Comparison of ENCODE assay signal across 29 cellular contexts in the genomic region with DNA sequence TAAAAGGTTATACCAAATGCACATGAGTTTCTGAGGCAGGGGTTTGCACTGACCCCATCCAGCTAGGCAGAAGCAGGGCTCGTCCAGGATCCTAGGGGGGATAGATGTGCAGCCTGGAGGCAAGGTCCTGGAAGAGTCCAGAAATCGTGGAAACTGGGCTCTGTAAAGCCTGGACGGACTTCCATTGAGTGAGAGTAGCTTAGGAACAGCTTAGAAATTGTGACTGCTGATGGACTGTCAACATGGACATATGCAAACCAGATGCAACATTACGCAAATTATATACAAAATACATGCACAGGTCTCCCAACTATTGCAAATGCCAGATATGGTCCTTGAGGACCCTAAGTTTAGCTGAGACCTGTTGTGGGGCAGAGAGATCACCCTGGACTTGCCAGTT.
"Had no signal": no experiment of that assay in that cellular context is flagged by ENCODE, and none has a peak within 500 bp of the region (broad histone marks: within the 10 kb centered on the region; RNA-seq: fewer than 3 reads in every experiment).

No MANE protein-coding gene starts in this region.

- DNase-seq: activated B cell treated with CpG ODN at 0.5 μM for 24 hours; activated CD4-positive, alpha-beta T cell treated with anti-CD3 and anti-CD28 coated beads for 1 hour; activated CD4-positive, alpha-beta T cell treated with anti-CD3 and anti-CD28 coated beads, Interleukin-2, amount 10 ng/mL, durations not matched to agents 24 days and 14 days; activated CD4-positive, alpha-beta T cell treated with anti-CD3 and anti-CD28 coated beads, Interleukin-2, amount 50 U/mL, for 48 hours; activated CD8-positive, alpha-beta memory T cell treated with anti-CD3 and anti-CD28 coated beads, Interleukin-2, amount 10 ng/mL, durations not matched to agents 7 days and 5 days; activated effector memory CD4-positive, alpha-beta T cell treated with Interleukin-2 at 50 U/mL for 16 hours; activated naive CD4-positive, alpha-beta T cell treated with Interleukin-2 at 50 U/mL for 16 hours; activated naive CD8-positive, alpha-beta T cell treated with anti-CD3 and anti-CD28 coated beads, Interleukin-2, amount 50 U/mL, for 24 hours; activated T-cell treated with anti-CD3 and anti-CD28 coated beads, Interleukin-2, amount 50 U/mL, for 24 hours; amygdala; MG63; NCI-H1105; NCI-H1436; NCI-H1694 treated with DMSO at 0.1 percent for 48 hours; NCI-H2029 treated with DMSO at 0.1 percent for 48 hours; NCI-H345; NCI-H510A; NCI-H82; NK-92 treated with Interleukin-12 subunit alpha and Interleukin-12 subunit beta, amount 100 ng/mL, for 24 hours; OCI-M1; RPMI8226; T-cell; T-helper 2 cell; T1000 had no signal

- H3K4me3 Mint-ChIP-seq: activated B cell treated with CpG ODN at 0.5 μM for 24 hours; activated CD4-positive, alpha-beta T cell treated with anti-CD3 and anti-CD28 coated beads, Interleukin-2, amount 10 ng/mL, durations not matched to agents 24 days and 14 days; activated CD8-positive, alpha-beta memory T cell treated with anti-CD3 and anti-CD28 coated beads, Interleukin-2, amount 10 ng/mL, durations not matched to agents 7 days and 5 days; activated naive CD8-positive, alpha-beta T cell treated with anti-CD3 and anti-CD28 coated beads, Interleukin-2, amount 50 U/mL, for 24 hours; activated T-cell treated with anti-CD3 and anti-CD28 coated beads, Interleukin-2, amount 50 U/mL, for 24 hours; activated T-helper 1 cell treated with anti-CD3 and anti-CD28 coated beads, Interleukin-12 subunit alpha, Interleukin-12 subunit beta, Interleukin-2, Interleukin-4 antibody, amounts not matched to agents 30 ng/mL and 10 ng/mL and 1 ng/mL, durations not matched to agents 14 hours and 24 hours and 36 hours; T-cell had no signal

- H3K4me1 Mint-ChIP-seq: activated CD4-positive, alpha-beta T cell treated with anti-CD3 and anti-CD28 coated beads, Interleukin-2, amount 10 ng/mL, durations not matched to agents 24 days and 14 days; activated CD8-positive, alpha-beta memory T cell treated with anti-CD3 and anti-CD28 coated beads, Interleukin-2, amount 10 ng/mL, durations not matched to agents 7 days and 5 days had no signal

- H3K36me3 Mint-ChIP-seq: activated CD8-positive, alpha-beta memory T cell treated with anti-CD3 and anti-CD28 coated beads, Interleukin-2, amount 10 ng/mL, durations not matched to agents 7 days and 5 days; T-cell had no signal

- H3K27ac Mint-ChIP-seq: activated B cell treated with CpG ODN at 0.5 μM for 24 hours; activated CD4-positive, alpha-beta T cell treated with anti-CD3 and anti-CD28 coated beads, Interleukin-2, amount 10 ng/mL, durations not matched to agents 24 days and 14 days; activated CD8-positive, alpha-beta memory T cell treated with anti-CD3 and anti-CD28 coated beads, Interleukin-2, amount 10 ng/mL, durations not matched to agents 7 days and 5 days; activated naive CD4-positive, alpha-beta T cell treated with anti-CD3 and anti-CD28 coated beads, Interleukin-2, amount 50 U/mL, for 72 hours; activated naive CD8-positive, alpha-beta T cell treated with anti-CD3 and anti-CD28 coated beads, Interleukin-2, amount 50 U/mL, for 24 hours; activated T-cell treated with anti-CD3 and anti-CD28 coated beads, Interleukin-2, amount 50 U/mL, for 24 hours; brain; T-cell had no signal

- H3K9me3 Mint-ChIP-seq: activated CD4-positive, alpha-beta T cell treated with anti-CD3 and anti-CD28 coated beads, Interleukin-2, amount 10 ng/mL, durations not matched to agents 24 days and 14 days had no signal

- ATAC-seq: activated CD8-positive, alpha-beta memory T cell treated with anti-CD3 and anti-CD28 coated beads, Interleukin-2, amount 10 ng/mL, durations not matched to agents 7 days and 5 days; activated naive CD4-positive, alpha-beta T cell treated with anti-CD3 and anti-CD28 coated beads, Interleukin-2, amount 50 U/mL, for 72 hours; activated naive CD8-positive, alpha-beta T cell treated with anti-CD3 and anti-CD28 coated beads, Interleukin-2, amount 50 U/mL, for 24 hours; Panc1; Right ventricle myocardium inferior; T-cell had no signal
